ENCODE assay signal across 9 cellular contexts in genomic region chr12:88579572-88579940, GRCh38. TPM values are rescaled to one million over a fixed set of nuclear protein-coding genes. Genes with fewer than 3 reads are reported as not detected.
DNase-seq lines count a peak whose midpoint lies in the region; ATAC-seq and TF ChIP-seq lines count a peak whose summit lies in the region.
"Had no signal": no experiment of that assay in that cellular context is flagged by ENCODE, and none has a peak within 500 bp of the region (broad histone marks: within the 10 kb centered on the region; RNA-seq: fewer than 3 reads in every experiment).

No MANE protein-coding gene starts in this region.

- peak overlapping the region; percentile 68 to 91 (median 85) for H3K4me3 ChIP-seq in esophagus muscularis mucosa
- peak overlapping the region; percentile 86 for H3K4me3 ChIP-seq in neural cell (ENCODE audit: low read length)

- TF ChIP-seq CTCF in esophagus muscularis mucosa (IDR thresholded peaks at IDR 0.05) (no peak), neural cell (IDR thresholded peaks at IDR 0.05; ENCODE audit: poor library complexity, severe bottlenecking) (no peak)

- H3K36me3 ChIP-seq in esophagus muscularis mucosa (no peaks in the 10 kb centered on the region), neural cell (ENCODE audit: insufficient read depth, low read length) (no peaks in the 10 kb centered on the region)

- TF ChIP-seq RAD21 in neural cell (conservative IDR thresholded peaks at IDR 0.05) = no peak

- TF ChIP-seq EP300 in esophagus muscularis mucosa (IDR thresholded peaks at IDR 0.05) (no peak), neural cell (conservative IDR thresholded peaks at IDR 0.05; ENCODE audit: poor library complexity, severe bottlenecking) (no peak)

- H3K9me3 ChIP-seq in esophagus muscularis mucosa (no peaks in the 10 kb centered on the region), neural cell (ENCODE audit: low read length) (no peaks in the 10 kb centered on the region)

- H3K27me3 ChIP-seq in esophagus muscularis mucosa (no peaks in the 10 kb centered on the region), neural cell (ENCODE audit: insufficient read depth, low read depth, low read length) (peaks cover 16% of the 10 kb centered on the region)

- H3K9ac ChIP-seq in neural cell (ENCODE audit: low read length) = peak overlapping the region; percentile 64

- peaks cover 6% of the 10 kb centered on the region for H3F3A ChIP-seq in neural cell (ENCODE audit: insufficient read depth, low read length, poor library complexity, severe bottlenecking)

- H3K27ac ChIP-seq in esophagus muscularis mucosa (replicated peaks in 1 of 4) = peak overlapping the region; percentile 78 to 85 (median 84)
- peak overlapping the region; percentile 21 for H3K27ac ChIP-seq in neural cell (ENCODE audit: low read length)

- peaks cover 29% of the 10 kb centered on the region for H3K79me2 ChIP-seq in neural cell (replicated peaks; ENCODE audit: insufficient read depth, low read length)

- peak overlapping the region; percentile 65 for H3K4me2 ChIP-seq in neural cell (ENCODE audit: low read length)

- no peaks in the 10 kb centered on the region for H3K9me2 ChIP-seq in neural cell (ENCODE audit: insufficient read depth, low read length)

- H4K20me1 ChIP-seq in neural cell (ENCODE audit: insufficient read depth) = no peaks in the 10 kb centered on the region

- intact Hi-C loops in esophagus muscularis mucosa (cut with DNase I) = loop anchor here (2.0 to 10.0 kb wide), 2 partner anchors 413 to 425 kb away; no protein-coding TSS in a partner anchor

- ATAC-seq in HG02759 (IDR thresholded peaks at IDR 0.05; ENCODE audit: unreplicated experiment) (no peak), HG02884 (IDR thresholded peaks at IDR 0.05; ENCODE audit: unreplicated experiment) (no peak)

- no peak for TF ChIP-seq POLR2A in esophagus muscularis mucosa (IDR thresholded peaks at IDR 0.05; ENCODE audit: low read depth)

- H3K4me1 ChIP-seq in esophagus muscularis mucosa = peaks cover 7 to 43% (median 33%) of the 10 kb centered on the region in 4 donors

- DNase-seq in NCI-H2227 (lab: John Stamatoyannopoulos, UW; ENCODE audit: unreplicated experiment) (peak; percentile 36), NCI-H2227 treated with DMSO at 0.1 percent for 48 hours (lab: John Stamatoyannopoulos, UW) (no peak), SK-N-DZ (ENCODE audit: low spot score) (peak; percentile 32), esophagus muscularis mucosa (ENCODE audit: extremely low spot score) (no peak), AML-193 (lab: John Stamatoyannopoulos, UW) (no peak)

- peak overlapping the region; percentile 37 for H2AFZ ChIP-seq in neural cell (ENCODE audit: low read depth, low read length)

- 0% methylated on average over 25 of the region's 27 CpGs for WGBS in esophagus muscularis mucosa

TF ChIP-seq in neural cell, 6 proteins besides CTCF, POLR2A, EP300 and RAD21:
- TF ChIP-seq, protein P1, sequence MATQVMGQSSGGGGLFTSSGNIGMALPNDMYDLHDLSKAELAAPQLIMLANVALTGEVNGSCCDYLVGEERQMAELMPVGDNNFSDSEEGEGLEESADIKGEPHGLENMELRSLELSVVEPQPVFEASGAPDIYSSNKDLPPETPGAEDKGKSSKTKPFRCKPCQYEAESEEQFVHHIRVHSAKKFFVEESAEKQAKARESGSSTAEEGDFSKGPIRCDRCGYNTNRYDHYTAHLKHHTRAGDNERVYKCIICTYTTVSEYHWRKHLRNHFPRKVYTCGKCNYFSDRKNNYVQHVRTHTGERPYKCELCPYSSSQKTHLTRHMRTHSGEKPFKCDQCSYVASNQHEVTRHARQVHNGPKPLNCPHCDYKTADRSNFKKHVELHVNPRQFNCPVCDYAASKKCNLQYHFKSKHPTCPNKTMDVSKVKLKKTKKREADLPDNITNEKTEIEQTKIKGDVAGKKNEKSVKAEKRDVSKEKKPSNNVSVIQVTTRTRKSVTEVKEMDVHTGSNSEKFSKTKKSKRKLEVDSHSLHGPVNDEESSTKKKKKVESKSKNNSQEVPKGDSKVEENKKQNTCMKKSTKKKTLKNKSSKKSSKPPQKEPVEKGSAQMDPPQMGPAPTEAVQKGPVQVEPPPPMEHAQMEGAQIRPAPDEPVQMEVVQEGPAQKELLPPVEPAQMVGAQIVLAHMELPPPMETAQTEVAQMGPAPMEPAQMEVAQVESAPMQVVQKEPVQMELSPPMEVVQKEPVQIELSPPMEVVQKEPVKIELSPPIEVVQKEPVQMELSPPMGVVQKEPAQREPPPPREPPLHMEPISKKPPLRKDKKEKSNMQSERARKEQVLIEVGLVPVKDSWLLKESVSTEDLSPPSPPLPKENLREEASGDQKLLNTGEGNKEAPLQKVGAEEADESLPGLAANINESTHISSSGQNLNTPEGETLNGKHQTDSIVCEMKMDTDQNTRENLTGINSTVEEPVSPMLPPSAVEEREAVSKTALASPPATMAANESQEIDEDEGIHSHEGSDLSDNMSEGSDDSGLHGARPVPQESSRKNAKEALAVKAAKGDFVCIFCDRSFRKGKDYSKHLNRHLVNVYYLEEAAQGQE (IDR thresholded peaks at IDR 0.05; ENCODE audit: borderline replicate concordance) = no peak
- TF ChIP-seq EZH2 (IDR thresholded peaks at IDR 0.05; ENCODE audit: borderline replicate concordance, insufficient read depth, low read length, poor library complexity, severe bottlenecking) (no peak), SMC3 (conservative IDR thresholded peaks at IDR 0.05; ENCODE audit: poor library complexity) (no peak), POLR2AphosphoS5 (IDR thresholded peaks at IDR 0.05) (no peak), MXI1 (conservative IDR thresholded peaks at IDR 0.05; ENCODE audit: poor library complexity, severe bottlenecking) (no peak), TAF1 (IDR thresholded peaks at IDR 0.05; ENCODE audit: low read depth) (no peak)

RNA-seq across cellular contexts. Expression of gene KITLG, which starts 0.7 kb away (rescaled TPM):
- polyA plus RNA-seq in SK-N-DZ (2014; cell fraction: cytosol; rRNA removed) = 6.9 and 7.6 TPM in 2 replicates
- polyA plus RNA-seq in SK-N-DZ (2014; cell fraction: nucleus; rRNA removed) = 3.6 and 4.0 TPM in 2 replicates
- 100 to 1,000 TPM in 2 of 4 donors, 10 to 100 TPM in 2; 71.7 to 147 (median 121) TPM for total RNA-seq in esophagus muscularis mucosa
- 5.2 and 6.2 TPM in 2 replicates for polyA plus RNA-seq in neural cell
- 10.7 and 11.6 TPM in 2 replicates for polyA minus RNA-seq in neural cell
- total RNA-seq: CD4-positive, CD25-positive, alpha-beta regulatory T cell had no signal
- polyA plus RNA-seq: CD4-positive, CD25-positive, alpha-beta regulatory T cell had no signal

Comparison
In these comparisons a context has a peak if more than half of its experiments do, and no peak if none do; other contexts are left out.
1. DNase-seq: peak in NCI-H2227 (single experiment) and SK-N-DZ (single experiment); none in NCI-H2227 treated with DMSO at 0.1 percent for 48 hours (single experiment), esophagus muscularis mucosa (single experiment) and AML-193 (0 of 2).